3 cellular contexts compared by ENCODE assay signal in genomic region chr13:72448082-72448481, GRCh38.
"Had no signal": no experiment of that assay in that cellular context is flagged by ENCODE, and none has a peak within 500 bp of the region (broad histone marks: within the 10 kb centered on the region; RNA-seq: fewer than 3 reads in every experiment).

No MANE protein-coding gene starts in this region.

- DNase-seq: GDM1, GF-D8 had no signal

- H3K4me3 ChIP-seq: GM12878 had no signal
